In genomic region chr6:135073757-135074393, GRCh38 we compare ENCODE assay signal across 20 cellular contexts.
"Had no signal": no experiment of that assay in that cellular context is flagged by ENCODE, and none has a peak within 500 bp of the region (broad histone marks: within the 10 kb centered on the region; RNA-seq: fewer than 3 reads in every experiment).

No MANE protein-coding gene starts in this region.

- ATAC-seq: gastrocnemius medialis; lower lobe of right lung; natural killer cell; pancreas; stimulated activated naive CD8-positive, alpha-beta T cell treated with anti-CD3 and anti-CD28 coated beads, Interleukin-15, amount 100 ng/mL, for 72 hours had no signal

- H3K27me3 ChIP-seq: brain microvascular endothelial cell, colonic mucosa, gastrocnemius medialis, neutrophil, pancreas, right lobe of liver, suprapubic skin, transverse colon, uterus had no signal

- FAIRE-seq: endometrium, keratinocyte, small intestine had no signal

- H3K9me3 ChIP-seq: colonic mucosa, gastrocnemius medialis, lower lobe of right lung, neutrophil, pancreas, right lobe of liver, suprapubic skin, transverse colon, uterus had no signal

- H3K27ac ChIP-seq: brain microvascular endothelial cell, colonic mucosa, gastrocnemius medialis, lower lobe of right lung, neutrophil, pancreas, right lobe of liver, suprapubic skin, transverse colon, uterus had no signal

- H3K36me3 ChIP-seq: brain microvascular endothelial cell, colonic mucosa, gastrocnemius medialis, lower lobe of right lung, neutrophil, pancreas, right lobe of liver, suprapubic skin, transverse colon, uterus had no signal

- DNase-seq: activated CD4-positive, CD25-positive, alpha-beta regulatory T cell treated with anti-CD3 and anti-CD28 coated beads, Interleukin-2, amount 50 U/mL, for 72 hours; aorta; brain microvascular endothelial cell; colonic mucosa; gastrocnemius medialis; head of caudate nucleus; lower lobe of right lung; natural killer cell; pancreas; right lobe of liver; small intestine; stimulated activated CD4-positive, alpha-beta T cell treated with anti-CD3 and anti-CD28 coated beads, Interleukin-15, amount 100 ng/mL, for 24 hours; stimulated activated CD4-positive, alpha-beta T cell treated with anti-CD3 and anti-CD28 coated beads, Interleukin-4, amount 100 ng/mL, for 1 hour; stimulated activated naive CD8-positive, alpha-beta T cell treated with anti-CD3 and anti-CD28 coated beads, Interleukin-15, amount 100 ng/mL, for 72 hours; transverse colon; uterus had no signal

- H3K4me3 ChIP-seq: colonic mucosa, gastrocnemius medialis, lower lobe of right lung, pancreas, right lobe of liver, suprapubic skin, transverse colon, uterus had no signal

- H3K4me1 ChIP-seq: colonic mucosa, gastrocnemius medialis, pancreas, suprapubic skin, transverse colon, uterus had no signal
